18 cellular contexts compared by ENCODE assay signal in genomic region chr3:100682056-100682853, GRCh38. TPM values are rescaled to one million over a fixed set of nuclear protein-coding genes. Genes with fewer than 3 reads are reported as not detected.
DNase-seq lines count a peak whose midpoint lies in the region; ATAC-seq and TF ChIP-seq lines count a peak whose summit lies in the region.
"Had no signal": no experiment of that assay in that cellular context is flagged by ENCODE, and none has a peak within 500 bp of the region (broad histone marks: within the 10 kb centered on the region; RNA-seq: fewer than 3 reads in every experiment).

No MANE protein-coding gene starts in this region.

- H3K27ac ChIP-seq in smooth muscle cell (ENCODE audit: low read depth) = no peak overlapping the region
- H3K27ac ChIP-seq: neutrophil, tibial nerve had no signal

- no peak overlapping the region for H3K27ac Mint-ChIP-seq in CD14-positive monocyte
- H3K27ac Mint-ChIP-seq in activated CD8-positive, alpha-beta T cell treated with anti-CD3 and anti-CD28 coated beads, Interleukin-2, amount 10 ng/mL, durations not matched to agents 7 days and 5 days = no peak overlapping the region
- no peak overlapping the region for H3K27ac Mint-ChIP-seq in natural killer cell treated with Interleukin-12 subunit alpha and Interleukin-12 subunit beta and Interleukin-15 and Interleukin-18, amount 100 ng/mL, for 72 hours
- H3K27ac Mint-ChIP-seq: activated naive CD4-positive, alpha-beta T cell treated with anti-CD3 and anti-CD28 coated beads for 36 hours; memory B cell had no signal

- TF ChIP-seq CTCF in CD14-positive monocyte (IDR thresholded peaks at IDR 0.05) (no peak), smooth muscle cell (IDR thresholded peaks at IDR 0.05; ENCODE audit: borderline replicate concordance, insufficient read depth, poor library complexity, severe bottlenecking) (no peak)

- H3K36me3 ChIP-seq in smooth muscle cell (ENCODE audit: low read depth) = no peaks in the 10 kb centered on the region
- H3K36me3 ChIP-seq: neutrophil, tibial nerve had no signal

- H3F3A ChIP-seq in smooth muscle cell (ENCODE audit: low read depth) = no peaks in the 10 kb centered on the region

- no peaks in the 10 kb centered on the region for H3K27me3 Mint-ChIP-seq in CD14-positive monocyte (ENCODE audit: low read depth in 3 of 3)
- H3K27me3 Mint-ChIP-seq in activated CD8-positive, alpha-beta T cell treated with anti-CD3 and anti-CD28 coated beads, Interleukin-2, amount 10 ng/mL, durations not matched to agents 7 days and 5 days (ENCODE audit: low read depth) = no peaks in the 10 kb centered on the region
- peaks cover 11 to 26% of the 10 kb centered on the region in 2 donors for H3K27me3 Mint-ChIP-seq in natural killer cell treated with Interleukin-12 subunit alpha and Interleukin-12 subunit beta and Interleukin-15 and Interleukin-18, amount 100 ng/mL, for 72 hours

- H4K20me1 ChIP-seq in smooth muscle cell (ENCODE audit: low read depth) = no peaks in the 10 kb centered on the region

- H3K79me2 ChIP-seq in smooth muscle cell (ENCODE audit: low read depth) = no peaks in the 10 kb centered on the region

- no peak overlapping the region for H3K9ac ChIP-seq in smooth muscle cell (ENCODE audit: low read depth)

- DNase-seq in CD14-positive monocyte (ENCODE audit: low spot score) (no peak), cardiac septum (ENCODE audit: low spot score) (peak; percentile 78), smooth muscle cell (lab: John Stamatoyannopoulos, UW; ENCODE audit: unreplicated experiment) (no peak), putamen (ENCODE audit: low spot score) (no peak), NCI-H2107 (lab: John Stamatoyannopoulos, UW) (no peak)
- no peak for DNase-seq in activated CD8-positive, alpha-beta T cell treated with anti-CD3 and anti-CD28 coated beads, Interleukin-2, amount 10 ng/mL, durations not matched to agents 7 days and 5 days
- DNase-seq in natural killer cell treated with Interleukin-12 subunit alpha and Interleukin-12 subunit beta and Interleukin-15 and Interleukin-18, amount 100 ng/mL, for 72 hours (ENCODE audit: low spot score) = no peak
- DNase-seq: activated CD8-positive, alpha-beta memory T cell treated with anti-CD3 and anti-CD28 coated beads for 24 hours; activated naive CD4-positive, alpha-beta T cell treated with anti-CD3 and anti-CD28 coated beads for 36 hours; caudate nucleus; head of caudate nucleus; NCI-H2081; NK-92 treated with Interleukin-12 subunit alpha and Interleukin-12 subunit beta, amount 100 ng/mL, for 24 hours; SIG-M5 had no signal

- POLR2A ChIA-PET in activated CD8-positive, alpha-beta T cell treated with anti-CD3 and anti-CD28 coated beads, Interleukin-2, amount 10 ng/mL, durations not matched to agents 7 days and 5 days (lab: Charles Lee) = interaction anchor here (1.1 to 1.4 kb wide), 2 partner anchors 12 to 28 kb away, joined by 3 to 4 read pairs; no protein-coding TSS in a partner anchor

- H3K9me3 Mint-ChIP-seq in CD14-positive monocyte = peaks cover 0 to 7% (median 4%) of the 10 kb centered on the region in 7 donors
- H3K9me3 Mint-ChIP-seq in activated CD8-positive, alpha-beta T cell treated with anti-CD3 and anti-CD28 coated beads, Interleukin-2, amount 10 ng/mL, durations not matched to agents 7 days and 5 days (ENCODE audit: insufficient read depth) = no peaks in the 10 kb centered on the region
- no peaks in the 10 kb centered on the region for H3K9me3 Mint-ChIP-seq in natural killer cell treated with Interleukin-12 subunit alpha and Interleukin-12 subunit beta and Interleukin-15 and Interleukin-18, amount 100 ng/mL, for 72 hours
- H3K9me3 Mint-ChIP-seq: activated naive CD4-positive, alpha-beta T cell treated with anti-CD3 and anti-CD28 coated beads for 36 hours had no signal

- CTCF ChIA-PET in activated CD8-positive, alpha-beta T cell treated with anti-CD3 and anti-CD28 coated beads, Interleukin-2, amount 10 ng/mL, durations not matched to agents 7 days and 5 days (lab: Charles Lee) = interaction anchor here (0.9 to 1.4 kb wide), 3 partner anchors 17 to 42 kb away, joined by 3 to 4 read pairs (median 3); no protein-coding TSS in a partner anchor

- H3K4me3 ChIP-seq in smooth muscle cell = no peak overlapping the region

- no peak overlapping the region for H3K4me2 ChIP-seq in smooth muscle cell

- no peaks in the 10 kb centered on the region for H3K4me1 ChIP-seq in smooth muscle cell (ENCODE audit: low read depth)
- H3K4me1 ChIP-seq: tibial nerve had no signal

- intact Hi-C loops in CD14-positive monocyte (cut with micrococcal nuclease) = no loop called here
- intact Hi-C loops in cardiac septum (cut with DNase I) = no loop called here

- no peak overlapping the region for H2AFZ ChIP-seq in smooth muscle cell (ENCODE audit: low read depth)

- H3K27me3 ChIP-seq in smooth muscle cell (ENCODE audit: low read depth) = no peaks in the 10 kb centered on the region
- H3K27me3 ChIP-seq: neutrophil, tibial nerve had no signal

- no peaks in the 10 kb centered on the region for H3K9me3 ChIP-seq in smooth muscle cell (replicated peaks; ENCODE audit: low read depth)
- H3K9me3 ChIP-seq: neutrophil had no signal

- peak; percentile 40 for ATAC-seq in activated CD8-positive, alpha-beta T cell treated with anti-CD3 and anti-CD28 coated beads, Interleukin-2, amount 10 ng/mL, durations not matched to agents 7 days and 5 days
- ATAC-seq in natural killer cell treated with Interleukin-12 subunit alpha and Interleukin-12 subunit beta and Interleukin-15 and Interleukin-18, amount 100 ng/mL, for 72 hours = peak; percentile 57 to 60
- ATAC-seq in GM18858 (IDR thresholded peaks at IDR 0.05; ENCODE audit: unreplicated experiment) = no peak

- H3K4me3 Mint-ChIP-seq in CD14-positive monocyte = peak overlapping the region; percentile 46 to 64
- H3K4me3 Mint-ChIP-seq in activated CD8-positive, alpha-beta T cell treated with anti-CD3 and anti-CD28 coated beads, Interleukin-2, amount 10 ng/mL, durations not matched to agents 7 days and 5 days = no peak overlapping the region
- H3K4me3 Mint-ChIP-seq in natural killer cell treated with Interleukin-12 subunit alpha and Interleukin-12 subunit beta and Interleukin-15 and Interleukin-18, amount 100 ng/mL, for 72 hours = no peak overlapping the region
- H3K4me3 Mint-ChIP-seq: activated naive CD4-positive, alpha-beta T cell treated with anti-CD3 and anti-CD28 coated beads for 36 hours; memory B cell had no signal

- no peaks in the 10 kb centered on the region for H3K36me3 Mint-ChIP-seq in CD14-positive monocyte
- H3K36me3 Mint-ChIP-seq in activated CD8-positive, alpha-beta T cell treated with anti-CD3 and anti-CD28 coated beads, Interleukin-2, amount 10 ng/mL, durations not matched to agents 7 days and 5 days (ENCODE audit: low read depth) = peaks cover 38% of the 10 kb centered on the region
- H3K36me3 Mint-ChIP-seq in natural killer cell treated with Interleukin-12 subunit alpha and Interleukin-12 subunit beta and Interleukin-15 and Interleukin-18, amount 100 ng/mL, for 72 hours = no peaks in the 10 kb centered on the region

- 95% methylated on average over 28 of the region's 41 CpGs for WGBS in smooth muscle cell (ENCODE audit: low lambda C conversion rate)

- peaks cover 3% of the 10 kb centered on the region for H3K4me1 Mint-ChIP-seq in CD14-positive monocyte
- peaks cover 10% of the 10 kb centered on the region for H3K4me1 Mint-ChIP-seq in activated CD8-positive, alpha-beta T cell treated with anti-CD3 and anti-CD28 coated beads, Interleukin-2, amount 10 ng/mL, durations not matched to agents 7 days and 5 days (ENCODE audit: low read depth)
- no peaks in the 10 kb centered on the region for H3K4me1 Mint-ChIP-seq in natural killer cell treated with Interleukin-12 subunit alpha and Interleukin-12 subunit beta and Interleukin-15 and Interleukin-18, amount 100 ng/mL, for 72 hours (ENCODE audit: low read depth in 2 of 2)
- H3K4me1 Mint-ChIP-seq: memory B cell had no signal

RNA-seq across cellular contexts. Expression of gene TFG, which starts 27.0 kb away (rescaled TPM):
- 10 to 100 TPM; 37.9 to 51.2 TPM for polyA plus RNA-seq in CD14-positive monocyte
- total RNA-seq in activated CD8-positive, alpha-beta T cell treated with anti-CD3 and anti-CD28 coated beads, Interleukin-2, amount 10 ng/mL, durations not matched to agents 7 days and 5 days = 10 to 100 TPM; 59.8 to 63.1 TPM
- 93.0 TPM for total RNA-seq in cardiac septum
- total RNA-seq in natural killer cell treated with Interleukin-12 subunit alpha and Interleukin-12 subunit beta and Interleukin-15 and Interleukin-18, amount 100 ng/mL, for 72 hours = 10 to 100 TPM; 45.8 to 56.2 TPM
- total RNA-seq in smooth muscle cell = 205 and 225 TPM in 2 replicates
- 246 and 257 TPM in 2 replicates for polyA plus RNA-seq in smooth muscle cell

Comparison
In these comparisons a context has a peak if more than half of its experiments do, and no peak if none do; other contexts are left out.
1. H3K4me3 Mint-ChIP-seq: peak in CD14-positive monocyte (2 of 2); none in activated CD8-positive, alpha-beta T cell treated with anti-CD3 and anti-CD28 coated beads, Interleukin-2, amount 10 ng/mL, durations not matched to agents 7 days and 5 days (single experiment) and natural killer cell treated with Interleukin-12 subunit alpha and Interleukin-12 subunit beta and Interleukin-15 and Interleukin-18, amount 100 ng/mL, for 72 hours (single experiment).